ENCODE assay signal across 13 cellular contexts in genomic region chr6:75418233-75418632, GRCh38.
DNase-seq lines count a peak whose midpoint lies in the region; ATAC-seq and TF ChIP-seq lines count a peak whose summit lies in the region.
"Had no signal": no experiment of that assay in that cellular context is flagged by ENCODE, and none has a peak within 500 bp of the region (broad histone marks: within the 10 kb centered on the region; RNA-seq: fewer than 3 reads in every experiment).

No MANE protein-coding gene starts in this region.

- H2AFZ ChIP-seq in IMR-90 (replicated peaks; ENCODE audit: low read length, poor library complexity) = no peak overlapping the region

- H3K56ac ChIP-seq in IMR-90 (ENCODE audit: extremely low read depth, insufficient read depth, low read length) = no peak overlapping the region

- BruUV-seq in IMR-90 (replicated peaks; lab: Mats Ljungman, UMichigan) = no TSS peak

- intact Hi-C loops in IMR-90 (cut with micrococcal nuclease) = no loop called here

- H3K14ac ChIP-seq in IMR-90 (replicated peaks; ENCODE audit: low read depth, low read length) = 0 out of 2 replicates have a peak overlapping the region, but pooled peaks have one; percentile 12

- no peak overlapping the region for H4K91ac ChIP-seq in IMR-90 (ENCODE audit: insufficient read depth, low read depth, low read length)

- no peaks in the 10 kb centered on the region for H4K20me1 ChIP-seq in IMR-90 (ENCODE audit: insufficient read depth, low read length)

- H3K18ac ChIP-seq in IMR-90 (ENCODE audit: low read depth, low read length) = no peak overlapping the region

- peaks cover 9% of the 10 kb centered on the region for H3K4me1 ChIP-seq in IMR-90 (ENCODE audit: control insufficient read depth, insufficient read depth, low read length)

- no peak overlapping the region for H2BK15ac ChIP-seq in IMR-90 (ENCODE audit: low read depth, low read length)

- H3K9me3 ChIP-seq in IMR-90 (ENCODE audit: control insufficient read depth, insufficient read depth, low read length) = no peaks in the 10 kb centered on the region
- H3K9me3 ChIP-seq: neutrophil had no signal

- no peak overlapping the region for H3K9ac ChIP-seq in IMR-90 (ENCODE audit: low read depth, low read length)

- dilution Hi-C loops in IMR-90 (cut with HindIII; ENCODE audit: low sequenced_read_pairs, unreplicated experiment) = no loop called here

- peak overlapping the region; percentile 19; the same call in 1 of the 2 replicates for H3K4me2 ChIP-seq in IMR-90 (ENCODE audit: low read depth, low read length)

- H3K27me3 ChIP-seq in IMR-90 (ENCODE audit: control insufficient read depth, insufficient read depth, low read length) (peaks cover 4% of the 10 kb centered on the region; the same call in 1 of the 2 replicates), H7 (ENCODE audit: control insufficient read depth, insufficient read depth, low read length) (no peaks in the 10 kb centered on the region)
- H3K27me3 ChIP-seq: neutrophil had no signal

- no peak for TF ChIP-seq POLR2A in IMR-90 (IDR thresholded peaks at IDR 0.05; ENCODE audit: low read depth, low read length)

- H4K5ac ChIP-seq in IMR-90 (ENCODE audit: low read depth, low read length) = no peak overlapping the region

- no peak overlapping the region for H3K23ac ChIP-seq in IMR-90 (ENCODE audit: low read depth, low read length)

- DNase-seq in Daoy (ENCODE audit: low read depth) (peak; percentile 27), IMR-90 (no peak), fibroblast of pulmonary artery (ENCODE audit: low read depth) (peak; percentile 50), SK-N-DZ (ENCODE audit: low spot score) (no peak), hippocampal formation (lab: John Stamatoyannopoulos, UW) (no peak), H7 (no peak), islet precursor cell (no peak)
- DNase-seq: activated naive CD4-positive, alpha-beta T cell treated with Interleukin-2 at 50 U/mL for 16 hours; H9; NCI-H1092; T-helper 2 cell had no signal

- no peak overlapping the region for H2AK5ac ChIP-seq in IMR-90 (ENCODE audit: low read depth, low read length)

- no peak overlapping the region for H2AK9ac ChIP-seq in IMR-90 (replicated peaks; ENCODE audit: low read depth, low read length, poor library complexity)

- no peak overlapping the region for H3K4ac ChIP-seq in IMR-90 (ENCODE audit: low read depth, low read length)

- H3K79me1 ChIP-seq in IMR-90 (ENCODE audit: low read depth in 1 of 2, low read length in 2 of 2) = no peaks in the 10 kb centered on the region

- POLR2A ChIA-PET in IMR-90 (lab: Charles Lee; ENCODE audit: unreplicated experiment) = no interaction called here

- CTCF ChIA-PET in IMR-90 (lab: Yijun Ruan, JAX) = interaction anchor here (0.5 kb wide), 1 partner anchor 121 kb away, joined by 3 read pairs; no protein-coding TSS in a partner anchor

- no peak overlapping the region for H2BK20ac ChIP-seq in IMR-90 (ENCODE audit: low read depth, low read length)

- H2BK120ac ChIP-seq in IMR-90 (ENCODE audit: low read depth, low read length) = no peak overlapping the region

- TF ChIP-seq RAD21 in IMR-90 (IDR thresholded peaks at IDR 0.05; ENCODE audit: low read length) = no peak

- no peak overlapping the region for H3K27ac ChIP-seq in IMR-90 (ENCODE audit: insufficient read depth, low read length)
- H3K27ac ChIP-seq: neutrophil had no signal

- H3K4me3 ChIP-seq in IMR-90 (ENCODE audit: insufficient read depth, low read depth, low read length) (no peak overlapping the region), fibroblast of pulmonary artery (replicated peaks; ENCODE audit: low read depth, low read length) (no peak overlapping the region), H7 (ENCODE audit: insufficient read depth, low read depth, low read length) (no peak overlapping the region)

- in situ Hi-C loops in IMR-90 (cut with MboI; ENCODE audit: low sequenced_read_pairs) = no loop called here

- no peaks in the 10 kb centered on the region for H3K9me1 ChIP-seq in IMR-90 (ENCODE audit: insufficient read depth, low read length)

- H4K8ac ChIP-seq in IMR-90 (ENCODE audit: low read depth in 2 of 2, low read length in 2 of 2) = no peak overlapping the region

- no peak overlapping the region for H2BK5ac ChIP-seq in IMR-90 (ENCODE audit: low read depth, low read length, poor library complexity, severe bottlenecking)

- no peaks in the 10 kb centered on the region for H3K36me3 ChIP-seq in IMR-90 (ENCODE audit: control insufficient read depth, insufficient read depth, low read length)
- H3K36me3 ChIP-seq in H7 (replicated peaks; ENCODE audit: control insufficient read depth, insufficient read depth, low read length) = no peaks in the 10 kb centered on the region
- H3K36me3 ChIP-seq: neutrophil had no signal

- TF ChIP-seq CTCF in IMR-90 (conservative IDR thresholded peaks at IDR 0.05; ENCODE audit: low read depth, low read length) (no peak), fibroblast of pulmonary artery (IDR thresholded peaks at IDR 0.05; ENCODE audit: low read length, missing control alignments) (no peak)

- ATAC-seq in GM21529 (IDR thresholded peaks at IDR 0.05; ENCODE audit: unreplicated experiment) (peak; percentile 84), IMR-90 (ENCODE audit: low read depth) (no peak)

TF ChIP-seq in IMR-90, 13 proteins besides CTCF, POLR2A, EP300 and RAD21:
- no peak for TF ChIP-seq CHD1 (IDR thresholded peaks at IDR 0.05; ENCODE audit: low read depth, low read length)
- no peak for TF ChIP-seq RFX5 (IDR thresholded peaks at IDR 0.05; ENCODE audit: low read depth, low read length)
- TF ChIP-seq ELK1 (IDR thresholded peaks at IDR 0.05; ENCODE audit: borderline replicate concordance, low read depth, low read length) = no peak

Comparison
In these comparisons a context has a peak if more than half of its experiments do, and no peak if none do; other contexts are left out.
1. DNase-seq: peak in Daoy (single experiment) and fibroblast of pulmonary artery (single experiment); none in IMR-90 (single experiment), SK-N-DZ (single experiment), hippocampal formation (0 of 2), H7 (single experiment) and islet precursor cell (single experiment).